1 cellular context compared by ENCODE assay signal in genomic region chr1:64744492-64745180, GRCh38.
A peak's percentile ranks its signal among the peaks of the same experiment; 100 is the strongest.
TF ChIP-seq lines count a peak whose summit lies in the region.

Gene RAVER2 (plus strand): TSS chr1:64745075. CDS start chr1:64745173, 98 bp downstream.

TF ChIP-seq in HepG2, 621 proteins besides CTCF, POLR2A, EP300 and RAD21 (continued from another document and continues in another):
- TF ChIP-seq ZNF318 (CRISPR knock-in tag; IDR thresholded peaks at IDR 0.05) = no peak
- TF ChIP-seq TFDP1 (CRISPR knock-in tag; IDR thresholded peaks at IDR 0.05; ENCODE audit: borderline replicate concordance) = peak; percentile 24; the same call in 1 of the 2 replicates
- no peak for TF ChIP-seq ZNF713 (CRISPR knock-in tag; IDR thresholded peaks at IDR 0.05)
- no peak for TF ChIP-seq ZNF557 (CRISPR knock-in tag; IDR thresholded peaks at IDR 0.05)
- no peak for TF ChIP-seq NONO (IDR thresholded peaks at IDR 0.05)
- TF ChIP-seq NONO (CRISPR knock-in tag; conservative IDR thresholded peaks at IDR 0.05) = 0 out of 2 replicates have a peak, but pooled peaks have one; percentile 7
- TF ChIP-seq PAX8 (CRISPR knock-in tag; IDR thresholded peaks at IDR 0.05; ENCODE audit: borderline replicate concordance) = peak; percentile 26; the same call in 1 of the 2 replicates
- TF ChIP-seq DPF2 (CRISPR knock-in tag; IDR thresholded peaks at IDR 0.05; ENCODE audit: borderline replicate concordance, low read depth) = no peak
- 0 out of 2 replicates have a peak, but pooled peaks have one; percentile 64 for TF ChIP-seq CCDC6 (CRISPR knock-in tag; IDR thresholded peaks at IDR 0.05)
- TF ChIP-seq NR1H2 (CRISPR knock-in tag; IDR thresholded peaks at IDR 0.05; ENCODE audit: borderline replicate concordance, low read depth) = no peak
- TF ChIP-seq TFDP2 (CRISPR knock-in tag; IDR thresholded peaks at IDR 0.05) = peak; percentile 58; the same call in 1 of the 2 replicates
- TF ChIP-seq GATA4 (IDR thresholded peaks at IDR 0.05; ENCODE audit: borderline replicate concordance, low read depth) = no peak
- peak; percentile 33; the same call in 1 of the 2 replicates for TF ChIP-seq ZNF878 (CRISPR knock-in tag; IDR thresholded peaks at IDR 0.05)
- TF ChIP-seq RBM39 (IDR thresholded peaks at IDR 0.05; ENCODE audit: low read depth, low read length, poor library complexity, severe bottlenecking) = no peak
- TF ChIP-seq ZGPAT (CRISPR knock-in tag; IDR thresholded peaks at IDR 0.05) = no peak
- no peak for TF ChIP-seq ZBTB34 (CRISPR knock-in tag; IDR thresholded peaks at IDR 0.05)
- no peak for TF ChIP-seq ZBTB40 (IDR thresholded peaks at IDR 0.05)
- TF ChIP-seq ZBTB40 (CRISPR knock-in tag; IDR thresholded peaks at IDR 0.05) = 0 out of 2 replicates have a peak, but pooled peaks have one; percentile 26
- TF ChIP-seq ZFP91 (CRISPR knock-in tag; IDR thresholded peaks at IDR 0.05; ENCODE audit: borderline replicate concordance) = no peak; the same call in 1 of the 2 replicates
- TF ChIP-seq NBN (conservative IDR thresholded peaks at IDR 0.05) = no peak
- TF ChIP-seq NR2C2 (CRISPR knock-in tag; IDR thresholded peaks at IDR 0.05; ENCODE audit: borderline replicate concordance) = 0 out of 2 replicates have a peak, but pooled peaks have one; percentile 27
- no peak for TF ChIP-seq TSC22D2 (CRISPR knock-in tag; IDR thresholded peaks at IDR 0.05; ENCODE audit: borderline replicate concordance)
- peak; percentile 76 for TF ChIP-seq PHF8 (CRISPR knock-in tag; IDR thresholded peaks at IDR 0.05)
- 0 out of 2 replicates have a peak, but pooled peaks have one; percentile 31 for TF ChIP-seq ARNTL (CRISPR knock-in tag; IDR thresholded peaks at IDR 0.05)
- peak; percentile 45; the same call in 1 of the 2 replicates for TF ChIP-seq HNF1B (CRISPR knock-in tag; IDR thresholded peaks at IDR 0.05)
